Comparison of ENCODE assay signal across 2 cellular contexts in the genomic region with DNA sequence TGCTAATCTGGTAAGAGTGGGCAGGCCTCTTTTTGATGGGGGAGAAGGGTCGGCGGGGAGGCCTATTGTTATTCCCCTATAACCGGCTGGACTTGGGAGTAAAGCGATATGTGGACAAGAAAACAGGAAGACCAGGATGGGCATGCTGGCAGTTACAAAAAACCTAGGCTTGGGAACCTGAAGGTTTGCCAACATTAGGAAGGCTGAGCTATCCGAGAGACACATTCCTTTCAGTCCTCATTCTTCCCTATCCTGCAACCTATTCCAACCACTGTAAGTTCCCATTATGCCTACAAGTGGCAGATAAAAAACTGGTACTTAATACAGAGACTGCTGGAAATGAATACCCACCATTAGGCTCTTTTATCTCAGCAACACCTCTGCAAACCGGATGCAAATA.
TF ChIP-seq lines count a peak whose summit lies in the region.

No MANE protein-coding gene starts in this region.

TF ChIP-seq in A549, 52 proteins besides CTCF, POLR2A, EP300 and RAD21:
- no peak for TF ChIP-seq JUNB (IDR thresholded peaks at IDR 0.05)
TF ChIP-seq in A549: peak in this region for 0.

TF ChIP-seq in HCT116, 20 proteins besides CTCF, POLR2A, EP300 and RAD21:
- TF ChIP-seq REST (IDR thresholded peaks at IDR 0.05; ENCODE audit: low read depth) (no peak), CBX3 (IDR thresholded peaks at IDR 0.05; ENCODE audit: low read depth) (no peak), YY1 (IDR thresholded peaks at IDR 0.05; ENCODE audit: extremely low read depth, insufficient replicate concordance, low read depth, low read length) (no peak), CEBPB (IDR thresholded peaks at IDR 0.05; ENCODE audit: low read depth) (no peak), JUND (IDR thresholded peaks at IDR 0.05) (no peak), ZNF274 (IDR thresholded peaks at IDR 0.05; ENCODE audit: low read depth, low read length) (no peak), SIN3A (IDR thresholded peaks at IDR 0.05; ENCODE audit: low read depth) (no peak), SRF (IDR thresholded peaks at IDR 0.05; ENCODE audit: low read depth) (no peak), SP1 (IDR thresholded peaks at IDR 0.05; ENCODE audit: low read depth) (no peak), MAX (IDR thresholded peaks at IDR 0.05) (no peak), POLR2AphosphoS5 (IDR thresholded peaks at IDR 0.05; ENCODE audit: low read depth, low read length) (no peak), FOSL1 (IDR thresholded peaks at IDR 0.05; ENCODE audit: low read depth) (no peak)
- TF ChIP-seq, protein P1, sequence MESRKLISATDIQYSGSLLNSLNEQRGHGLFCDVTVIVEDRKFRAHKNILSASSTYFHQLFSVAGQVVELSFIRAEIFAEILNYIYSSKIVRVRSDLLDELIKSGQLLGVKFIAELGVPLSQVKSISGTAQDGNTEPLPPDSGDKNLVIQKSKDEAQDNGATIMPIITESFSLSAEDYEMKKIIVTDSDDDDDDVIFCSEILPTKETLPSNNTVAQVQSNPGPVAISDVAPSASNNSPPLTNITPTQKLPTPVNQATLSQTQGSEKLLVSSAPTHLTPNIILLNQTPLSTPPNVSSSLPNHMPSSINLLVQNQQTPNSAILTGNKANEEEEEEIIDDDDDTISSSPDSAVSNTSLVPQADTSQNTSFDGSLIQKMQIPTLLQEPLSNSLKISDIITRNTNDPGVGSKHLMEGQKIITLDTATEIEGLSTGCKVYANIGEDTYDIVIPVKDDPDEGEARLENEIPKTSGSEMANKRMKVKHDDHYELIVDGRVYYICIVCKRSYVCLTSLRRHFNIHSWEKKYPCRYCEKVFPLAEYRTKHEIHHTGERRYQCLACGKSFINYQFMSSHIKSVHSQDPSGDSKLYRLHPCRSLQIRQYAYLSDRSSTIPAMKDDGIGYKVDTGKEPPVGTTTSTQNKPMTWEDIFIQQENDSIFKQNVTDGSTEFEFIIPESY (IDR thresholded peaks at IDR 0.05; ENCODE audit: extremely low read depth, insufficient replicate concordance, low read length) = no peak
- TF ChIP-seq, protein P2, sequence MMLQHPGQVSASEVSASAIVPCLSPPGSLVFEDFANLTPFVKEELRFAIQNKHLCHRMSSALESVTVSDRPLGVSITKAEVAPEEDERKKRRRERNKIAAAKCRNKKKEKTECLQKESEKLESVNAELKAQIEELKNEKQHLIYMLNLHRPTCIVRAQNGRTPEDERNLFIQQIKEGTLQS (IDR thresholded peaks at IDR 0.05) = no peak
